In genomic region chr10:50992972-50993766, GRCh38 we compare ENCODE assay signal across 11 cellular contexts.
A peak's percentile ranks its signal among the peaks of the same experiment; 100 is the strongest.
DNase-seq lines count a peak whose midpoint lies in the region; ATAC-seq, FAIRE-seq and TF ChIP-seq lines count a peak whose summit lies in the region.
"Had no signal": no experiment of that assay in that cellular context is flagged by ENCODE, and none has a peak within 500 bp of the region (broad histone marks: within the 10 kb centered on the region; RNA-seq: fewer than 3 reads in every experiment).

No MANE protein-coding gene starts in this region.

- ATAC-seq in heart left ventricle: peak in 3 of 4 donors; percentile 6 to 49 (median 39)
- peak; percentile 14 to 34 (median 26) for ATAC-seq in pancreas
- no peak for ATAC-seq in naive thymus-derived CD4-positive, alpha-beta T cell
- ATAC-seq in GM18519 (IDR thresholded peaks at IDR 0.05; ENCODE audit: low FRiP score, unreplicated experiment): no peak

- H3K27me3 ChIP-seq in heart left ventricle (peaks cover 0 to 33% (median 0%) of the 10 kb centered on the region in 9 donors), pancreas (no peaks in the 10 kb centered on the region)
- peaks cover 6 to 7% of the 10 kb centered on the region in 2 donors for H3K27me3 ChIP-seq in naive thymus-derived CD4-positive, alpha-beta T cell (ENCODE audit: control insufficient read depth in 2 of 2, insufficient read depth in 2 of 2, low read length in 2 of 2)

- peak overlapping the region in 3 of 10 donors; percentile 13 to 51 (median 44) for H3K4me3 Mint-ChIP-seq in naive thymus-derived CD4-positive, alpha-beta T cell

- H3K9me3 ChIP-seq in heart left ventricle: no peaks in the 10 kb centered on the region
- H3K9me3 ChIP-seq in pancreas: no peaks in the 10 kb centered on the region
- no peaks in the 10 kb centered on the region for H3K9me3 ChIP-seq in naive thymus-derived CD4-positive, alpha-beta T cell (ENCODE audit: control insufficient read depth in 2 of 3, low read length in 3 of 3)

- CTCF ChIA-PET in naive thymus-derived CD4-positive, alpha-beta T cell (lab: Charles Lee): no interaction called here
- CTCF ChIA-PET in GM10248 (lab: Yijun Ruan, JAX): no interaction called here

- TF ChIP-seq POLR2A in heart left ventricle (IDR thresholded peaks at IDR 0.05): no peak

- DNase-seq in AG09319 (ENCODE audit: extremely low read depth, low read depth) (peak; percentile 58), heart left ventricle (peak; percentile 27 to 61 (median 58)), pancreas (peak in 4 of 6 donors; percentile 15 to 59 (median 36)), D721Med (ENCODE audit: insufficient read length, low spot score) (no peak), GM10248 (ENCODE audit: extremely low spot score) (no peak)
- DNase-seq in naive thymus-derived CD4-positive, alpha-beta T cell: no peak
- DNase-seq: CD4-positive, CD25-positive, alpha-beta regulatory T cell; effector CD4-positive, alpha-beta T cell; stimulated activated CD4-positive, alpha-beta T cell treated with anti-CD3 and anti-CD28 coated beads, Interleukin-12 subunit alpha, Interleukin-12 subunit beta, amount 100 ng/mL, for 4 hours had no signal

- H3K4me3 ChIP-seq in WI38 (ENCODE audit: low read depth, low read length) (peak overlapping the region; percentile 87), heart left ventricle (peak overlapping the region; percentile 39 to 90 (median 74)), pancreas (peak overlapping the region in 3 of 4 donors; percentile 61 to 76 (median 73))
- no peak overlapping the region for H3K4me3 ChIP-seq in naive thymus-derived CD4-positive, alpha-beta T cell (ENCODE audit: low read length)

- H3K36me3 Mint-ChIP-seq in naive thymus-derived CD4-positive, alpha-beta T cell: no peaks in the 10 kb centered on the region
- H3K36me3 Mint-ChIP-seq: CD4-positive, CD25-positive, alpha-beta regulatory T cell had no signal

- no peak for TF ChIP-seq CTCF in AG09319 (IDR thresholded peaks at IDR 0.05; ENCODE audit: low read depth, low read length)
- no peak for TF ChIP-seq CTCF in WI38 (IDR thresholded peaks at IDR 0.05; ENCODE audit: low read depth, low read length)
- TF ChIP-seq CTCF in heart left ventricle (IDR thresholded peaks at IDR 0.05): no peak
- TF ChIP-seq CTCF in pancreas (IDR thresholded peaks at IDR 0.05): no peak
- no peak for TF ChIP-seq CTCF in D721Med (IDR thresholded peaks at IDR 0.05; ENCODE audit: insufficient read depth, missing control alignments)
- TF ChIP-seq CTCF in GM10248 (IDR thresholded peaks at IDR 0.05; ENCODE audit: control extremely low read depth, extremely low read depth, low read depth, missing control alignments): no peak

- H3K4me1 Mint-ChIP-seq in naive thymus-derived CD4-positive, alpha-beta T cell: peaks cover 0 to 23% (median 8%) of the 10 kb centered on the region in 7 donors

- FAIRE-seq in pancreas (lab: Jason Lieb, UNC) (no peak), D721Med (lab: Jason Lieb, UNC) (no peak)

- H3K36me3 ChIP-seq in heart left ventricle (no peaks in the 10 kb centered on the region), pancreas (no peaks in the 10 kb centered on the region)
- no peaks in the 10 kb centered on the region for H3K36me3 ChIP-seq in naive thymus-derived CD4-positive, alpha-beta T cell (ENCODE audit: control insufficient read depth in 2 of 3, insufficient read depth in 3 of 3, low read length in 3 of 3)

- POLR2A ChIA-PET in naive thymus-derived CD4-positive, alpha-beta T cell (lab: Charles Lee): no interaction called here
- POLR2A ChIA-PET in GM10248 (lab: Yijun Ruan, JAX): no interaction called here

- H3K4me1 ChIP-seq in heart left ventricle (peaks cover 0 to 46% (median 9%) of the 10 kb centered on the region in 12 donors), pancreas (peaks cover 11 to 23% (median 14%) of the 10 kb centered on the region in 3 donors)
- H3K4me1 ChIP-seq in naive thymus-derived CD4-positive, alpha-beta T cell (ENCODE audit: control insufficient read depth in 2 of 2, insufficient read depth in 2 of 2, low read length in 2 of 2): no peaks in the 10 kb centered on the region

- H3K27ac ChIP-seq in heart left ventricle: peak overlapping the region; percentile 60 to 97 (median 92)
- H3K27ac ChIP-seq in pancreas: peak overlapping the region; percentile 1 to 91 (median 50)
- no peak overlapping the region for H3K27ac ChIP-seq in naive thymus-derived CD4-positive, alpha-beta T cell (ENCODE audit: low read depth, low read length)

- WGBS in heart left ventricle, 4 donors: 32 to 37% (median 36%) methylated on average over 16 of the region's 16 CpGs
- WGBS in pancreas, 2 donors: 24 to 26% methylated on average over 16 of the region's 16 CpGs

- intact Hi-C loops in heart left ventricle (cut with DNase I) (loop anchor here in 2 of 10 donors (5.0 to 10.0 kb wide), 3 partner anchors 56 to 1224 kb away; no protein-coding TSS in a partner anchor), pancreas (cut with DNase I) (no loop called here)
- intact Hi-C loops in naive thymus-derived CD4-positive, alpha-beta T cell (cut with micrococcal nuclease): no loop called here

- no peak overlapping the region for H3K27ac Mint-ChIP-seq in naive thymus-derived CD4-positive, alpha-beta T cell
- H3K27ac Mint-ChIP-seq: CD4-positive, CD25-positive, alpha-beta regulatory T cell had no signal

- peaks cover 0 to 3% (median 0%) of the 10 kb centered on the region in 11 donors for H3K9me3 Mint-ChIP-seq in naive thymus-derived CD4-positive, alpha-beta T cell

- peaks cover 41 to 63% (median 55%) of the 10 kb centered on the region in 5 donors for H3K27me3 Mint-ChIP-seq in naive thymus-derived CD4-positive, alpha-beta T cell

Comparison
In these comparisons a context has a peak if more than half of its experiments do, and no peak if none do; other contexts are left out.
1. DNase-seq: peak in AG09319 (single experiment), heart left ventricle (5 of 5) and pancreas (4 of 6); none in naive thymus-derived CD4-positive, alpha-beta T cell (0 of 9), D721Med (single experiment) and GM10248 (single experiment).
2. ATAC-seq: peak in heart left ventricle (3 of 4) and pancreas (4 of 4); none in naive thymus-derived CD4-positive, alpha-beta T cell (single experiment) and GM18519 (single experiment).